8 cellular contexts compared by ENCODE assay signal in the genomic region with DNA sequence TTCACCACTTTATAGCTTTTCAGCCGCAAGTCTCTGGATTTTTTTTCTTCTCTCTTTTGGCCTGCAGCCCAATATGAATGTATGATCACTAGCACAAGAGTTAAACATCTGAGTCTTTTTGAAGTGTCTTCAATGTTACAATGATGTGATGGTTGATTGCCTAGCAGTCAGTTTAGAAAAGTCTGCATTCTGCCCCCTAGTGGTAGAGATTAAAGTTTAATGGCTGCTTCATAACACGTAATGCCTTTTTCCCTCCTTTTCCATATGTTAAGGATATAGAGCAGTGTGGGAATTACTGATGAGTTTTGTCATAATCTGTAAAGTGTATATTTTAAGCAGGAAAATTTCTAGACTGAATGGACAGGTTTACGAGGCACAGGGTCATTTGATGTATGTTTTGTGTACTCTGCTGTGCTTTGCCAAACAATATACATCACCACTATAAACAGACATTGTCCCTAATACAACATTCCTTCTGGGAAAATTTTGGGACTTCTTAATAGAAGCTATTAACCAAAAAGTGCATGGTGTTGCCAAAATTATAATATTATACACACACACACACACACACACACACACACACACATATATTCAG.
DNase-seq lines count a peak whose midpoint lies in the region; ATAC-seq, FAIRE-seq and TF ChIP-seq lines count a peak whose summit lies in the region.

No MANE protein-coding gene starts in this region.

- H3K4me1 ChIP-seq in GM23248 (ENCODE audit: insufficient read depth) (no peaks in the 10 kb centered on the region), pancreas (no peaks in the 10 kb centered on the region)

- H3K27ac ChIP-seq in GM23248 (no peak overlapping the region), pancreas (no peak overlapping the region)

- H2AFZ ChIP-seq in GM23248: no peak overlapping the region

- peak in 3 of 4 donors; percentile 49 to 60 (median 56) for ATAC-seq in pancreas
- ATAC-seq in GM18519 (IDR thresholded peaks at IDR 0.05; ENCODE audit: low FRiP score, unreplicated experiment): no peak
- no peak for ATAC-seq in GM18870 (IDR thresholded peaks at IDR 0.05; ENCODE audit: unreplicated experiment)
- no peak for ATAC-seq in stimulated activated naive CD8-positive, alpha-beta T cell treated with anti-CD3 and anti-CD28 coated beads, Interleukin-15, Interleukin-2, amounts not matched to agents 100 U/mL and 50 U/mL, for 24 hours

- H3K36me3 ChIP-seq in GM23248 (ENCODE audit: low read depth) (no peaks in the 10 kb centered on the region), pancreas (no peaks in the 10 kb centered on the region)

- H3K27me3 ChIP-seq in GM23248 (replicated peaks; ENCODE audit: insufficient read depth) (no peaks in the 10 kb centered on the region), pancreas (no peaks in the 10 kb centered on the region)

- no peaks in the 10 kb centered on the region for H3K79me2 ChIP-seq in GM23248 (ENCODE audit: insufficient read depth)

- H3K4me2 ChIP-seq in GM23248 (ENCODE audit: unreplicated experiment): no peak overlapping the region

- in situ Hi-C loops in Caki2 (cut with HindIII; ENCODE audit: low pct_unique_long_range_greater_than_20kb, low sequenced_read_pairs) (no loop called here), GM23248 (cut with MboI) (no loop called here)

- 31 to 35% methylated on average over 3 of the region's 3 CpGs for WGBS in GM23248 (ENCODE audit: low coverage in 1 of 2, low lambda C conversion rate in 2 of 2, missing lambda C conversion rate in 2 of 2), 2 experiments
- WGBS in pancreas, 2 donors: 44 to 47% methylated on average over 3 of the region's 3 CpGs

- intact Hi-C loops in pancreas (cut with DNase I): loop anchor here in 1 of 3 donors (10.0 kb wide), 1 partner anchor 627 kb away; no protein-coding TSS in a partner anchor

- H3K9me3 ChIP-seq in GM23248 (ENCODE audit: low read depth): no peaks in the 10 kb centered on the region
- H3K9me3 ChIP-seq in pancreas: no peaks in the 10 kb centered on the region

- H3K4me3 ChIP-seq in GM23248 (no peak overlapping the region), epithelial cell of esophagus (ENCODE audit: low read length) (no peak overlapping the region), pancreas (no peak overlapping the region)

- H3K9me2 ChIP-seq in GM23248 (ENCODE audit: insufficient read depth): no peaks in the 10 kb centered on the region

- FAIRE-seq in pancreas (lab: Jason Lieb, UNC): no peak

- peak; percentile 18 for DNase-seq in Caki2 (ENCODE audit: low read depth)
- peak; percentile 57 for DNase-seq in GM23248
- DNase-seq in NCI-H526 (lab: John Stamatoyannopoulos, UW): peak; percentile 8 to 64
- DNase-seq in epithelial cell of esophagus (ENCODE audit: low read depth): peak; percentile 63
- DNase-seq in pancreas: no peak
- no peak for DNase-seq in stimulated activated naive CD8-positive, alpha-beta T cell treated with anti-CD3 and anti-CD28 coated beads, Interleukin-15, Interleukin-2, amounts not matched to agents 100 U/mL and 50 U/mL, for 24 hours

- peak; percentile 66 for TF ChIP-seq CTCF in epithelial cell of esophagus (IDR thresholded peaks at IDR 0.05; ENCODE audit: insufficient read depth, low read depth, low read length, missing control alignments)
- TF ChIP-seq CTCF in pancreas (IDR thresholded peaks at IDR 0.05): peak; percentile 35 to 65 (median 60)

- no peaks in the 10 kb centered on the region for H3F3A ChIP-seq in GM23248 (ENCODE audit: insufficient read depth)

- no peak overlapping the region for H3K9ac ChIP-seq in GM23248

- no peaks in the 10 kb centered on the region for H4K20me1 ChIP-seq in GM23248 (ENCODE audit: insufficient read depth)

Comparison
In these comparisons a context has a peak if more than half of its experiments do, and no peak if none do; other contexts are left out.
1. DNase-seq: peak in Caki2 (single experiment), GM23248 (single experiment), NCI-H526 (2 of 2) and epithelial cell of esophagus (single experiment); none in pancreas (0 of 6) and stimulated activated naive CD8-positive, alpha-beta T cell treated with anti-CD3 and anti-CD28 coated beads, Interleukin-15, Interleukin-2, amounts not matched to agents 100 U/mL and 50 U/mL, for 24 hours (single experiment).
2. ATAC-seq: peak in pancreas (3 of 4); none in GM18519 (single experiment), GM18870 (single experiment) and stimulated activated naive CD8-positive, alpha-beta T cell treated with anti-CD3 and anti-CD28 coated beads, Interleukin-15, Interleukin-2, amounts not matched to agents 100 U/mL and 50 U/mL, for 24 hours (single experiment).